In genomic region chr17:564526-564925, GRCh38 we compare ENCODE assay signal across 26 cellular contexts.
"Had no signal": no experiment of that assay in that cellular context is flagged by ENCODE, and none has a peak within 500 bp of the region (broad histone marks: within the 10 kb centered on the region; RNA-seq: fewer than 3 reads in every experiment).

No MANE protein-coding gene starts in this region.

- H3K27ac ChIP-seq: colonic mucosa, dorsolateral prefrontal cortex, esophagus squamous epithelium, gastroesophageal sphincter, parathyroid adenoma, tibial nerve had no signal

- H3K4me1 ChIP-seq: colonic mucosa, parathyroid adenoma had no signal

- H3K36me3 ChIP-seq: colonic mucosa had no signal

- H3K9me3 Mint-ChIP-seq: activated CD8-positive, alpha-beta T cell treated with anti-CD3 and anti-CD28 coated beads for 36 hours; activated naive CD4-positive, alpha-beta T cell treated with anti-CD3 and anti-CD28 coated beads, Interleukin-2, amount 50 U/mL, for 24 hours; activated naive CD8-positive, alpha-beta T cell treated with anti-CD3 and anti-CD28 coated beads, Interleukin-2, amount 50 U/mL, for 24 hours; activated T-cell treated with anti-CD3 and anti-CD28 coated beads, Interleukin-2, amount 50 U/mL, for 4 hours; activated T-helper 2 cell treated with anti-CD3 and anti-CD28 coated beads, Interferon-gamma antibody, Interleukin-2, Interleukin-4, amounts not matched to agents 10 μg/mL and 5 μg/mL and 100 μg/mL, durations not matched to agents 14 hours and 24 hours and 36 hours; central memory CD8-positive, alpha-beta T cell; effector memory CD8-positive, alpha-beta T cell; mesothelial cell of epicardium; naive B cell; nephron progenitor cell had no signal

- DNase-seq: activated CD4-positive, alpha-beta T cell treated with anti-CD3 and anti-CD28 coated beads, Interleukin-2, amount 50 U/mL, for 1 hour; activated CD4-positive, CD25-positive, alpha-beta regulatory T cell treated with anti-CD3 and anti-CD28 coated beads, Interleukin-2, amount 50 U/mL, for 72 hours; activated CD8-positive, alpha-beta T cell treated with anti-CD3 and anti-CD28 coated beads for 36 hours; activated naive CD8-positive, alpha-beta T cell treated with anti-CD3 and anti-CD28 coated beads, Interleukin-2, amount 50 U/mL, for 24 hours; activated T-cell treated with anti-CD3 and anti-CD28 coated beads, Interleukin-2, amount 50 U/mL, for 4 hours; amygdala; colonic mucosa; dorsolateral prefrontal cortex; effector memory CD8-positive, alpha-beta T cell; esophagus squamous epithelium; hippocampal formation; kidney; left colon; naive B cell; nephron progenitor cell; right cardiac atrium; spleen; stimulated activated naive CD4-positive, alpha-beta T cell; T-helper 2 cell had no signal

- H3K9me3 ChIP-seq: colonic mucosa, esophagus squamous epithelium, gastroesophageal sphincter, spleen, tibial nerve had no signal

- H3K4me3 ChIP-seq: colonic mucosa, dorsolateral prefrontal cortex, esophagus squamous epithelium, gastroesophageal sphincter, spleen, tibial nerve had no signal

- ATAC-seq: activated CD8-positive, alpha-beta T cell treated with anti-CD3 and anti-CD28 coated beads for 36 hours; activated naive CD8-positive, alpha-beta T cell treated with anti-CD3 and anti-CD28 coated beads, Interleukin-2, amount 50 U/mL, for 24 hours; activated T-cell treated with anti-CD3 and anti-CD28 coated beads, Interleukin-2, amount 50 U/mL, for 4 hours; effector memory CD8-positive, alpha-beta T cell; gastroesophageal sphincter; left colon; right cardiac atrium had no signal

- H3K27me3 Mint-ChIP-seq: activated CD8-positive, alpha-beta T cell treated with anti-CD3 and anti-CD28 coated beads for 36 hours; activated naive CD4-positive, alpha-beta T cell treated with anti-CD3 and anti-CD28 coated beads, Interleukin-2, amount 50 U/mL, for 24 hours; activated naive CD8-positive, alpha-beta T cell treated with anti-CD3 and anti-CD28 coated beads, Interleukin-2, amount 50 U/mL, for 24 hours; central memory CD8-positive, alpha-beta T cell; effector memory CD8-positive, alpha-beta T cell; naive B cell had no signal

- H3K4me1 Mint-ChIP-seq: activated naive CD4-positive, alpha-beta T cell treated with anti-CD3 and anti-CD28 coated beads, Interleukin-2, amount 50 U/mL, for 24 hours; mesothelial cell of epicardium; nephron progenitor cell had no signal

- H3K27ac Mint-ChIP-seq: activated CD8-positive, alpha-beta T cell treated with anti-CD3 and anti-CD28 coated beads for 36 hours; activated naive CD4-positive, alpha-beta T cell treated with anti-CD3 and anti-CD28 coated beads, Interleukin-2, amount 50 U/mL, for 24 hours; activated naive CD8-positive, alpha-beta T cell treated with anti-CD3 and anti-CD28 coated beads, Interleukin-2, amount 50 U/mL, for 24 hours; activated T-helper 2 cell treated with anti-CD3 and anti-CD28 coated beads, Interferon-gamma antibody, Interleukin-2, Interleukin-4, amounts not matched to agents 10 μg/mL and 5 μg/mL and 100 μg/mL, durations not matched to agents 14 hours and 24 hours and 36 hours; effector memory CD8-positive, alpha-beta T cell; mesothelial cell of epicardium; nephron progenitor cell had no signal

- H3K4me3 Mint-ChIP-seq: activated CD8-positive, alpha-beta T cell treated with anti-CD3 and anti-CD28 coated beads for 36 hours; activated naive CD4-positive, alpha-beta T cell treated with anti-CD3 and anti-CD28 coated beads, Interleukin-2, amount 50 U/mL, for 24 hours; activated naive CD8-positive, alpha-beta T cell treated with anti-CD3 and anti-CD28 coated beads, Interleukin-2, amount 50 U/mL, for 24 hours; activated T-cell treated with anti-CD3 and anti-CD28 coated beads, Interleukin-2, amount 50 U/mL, for 4 hours; central memory CD8-positive, alpha-beta T cell; effector memory CD8-positive, alpha-beta T cell; mesothelial cell of epicardium; naive B cell; nephron progenitor cell had no signal
